ENCODE assay signal across 6 cellular contexts in the genomic region with DNA sequence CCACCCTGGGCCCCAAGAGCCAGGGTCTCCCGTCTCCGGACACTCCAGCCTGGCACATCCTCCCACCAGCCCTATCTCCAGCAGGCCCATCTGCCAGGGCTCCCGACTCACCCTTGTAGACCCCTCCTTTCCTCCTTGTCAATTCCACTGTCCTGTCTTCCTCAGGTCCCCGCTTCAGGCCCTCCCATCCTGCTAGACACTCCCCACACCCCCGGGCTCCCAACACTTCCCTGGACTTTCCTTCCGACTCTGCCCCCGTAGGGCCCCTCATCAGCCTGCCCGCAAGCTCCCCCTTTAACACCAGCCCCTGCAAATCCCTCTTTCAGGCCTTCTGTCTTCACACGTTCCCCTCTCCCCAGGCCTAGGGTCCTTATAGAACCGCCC. TPM values are rescaled to one million over a fixed set of nuclear protein-coding genes. Genes with fewer than 3 reads are reported as not detected.
DNase-seq lines count a peak whose midpoint lies in the region; ATAC-seq and TF ChIP-seq lines count a peak whose summit lies in the region.

No MANE protein-coding gene starts in this region.

- no peaks in the 10 kb centered on the region for H3K27me3 ChIP-seq in endocrine pancreas (ENCODE audit: control insufficient read depth, insufficient read depth, low read length)
- H3K27me3 ChIP-seq in Peyer's patch: no peaks in the 10 kb centered on the region

- peaks cover 26% of the 10 kb centered on the region for H3K36me3 Mint-ChIP-seq in stimulated activated memory B cell treated with anti-CD40 and anti-IgM and Interleukin-4, amounts not matched to agents 10 μg/mL and 1 μg/mL and 100 μg/mL, for 72 hours

- no peak for TF ChIP-seq CTCF in Peyer's patch (IDR thresholded peaks at IDR 0.05)

- peaks cover 19% of the 10 kb centered on the region for H3K4me1 Mint-ChIP-seq in stimulated activated memory B cell treated with anti-CD40 and anti-IgM and Interleukin-4, amounts not matched to agents 10 μg/mL and 1 μg/mL and 100 μg/mL, for 72 hours

- H3K27ac ChIP-seq in Peyer's patch: peak overlapping the region in 1 of 4 donors; percentile 31

- H3K9ac ChIP-seq in endocrine pancreas (ENCODE audit: control insufficient read depth, insufficient read depth, low read length): peak overlapping the region; percentile 23

- no peaks in the 10 kb centered on the region for H3K27me3 Mint-ChIP-seq in stimulated activated memory B cell treated with anti-CD40 and anti-IgM and Interleukin-4, amounts not matched to agents 10 μg/mL and 1 μg/mL and 100 μg/mL, for 72 hours

- peak overlapping the region; percentile 33 for H3K4me3 Mint-ChIP-seq in stimulated activated memory B cell treated with anti-CD40 and anti-IgM and Interleukin-4, amounts not matched to agents 10 μg/mL and 1 μg/mL and 100 μg/mL, for 72 hours

- ATAC-seq in stimulated activated memory B cell treated with anti-CD40 and anti-IgM and Interleukin-4, amounts not matched to agents 10 μg/mL and 1 μg/mL and 100 μg/mL, for 72 hours: no peak
- ATAC-seq in GM21619 (IDR thresholded peaks at IDR 0.05; ENCODE audit: unreplicated experiment): no peak

- H3K9me3 Mint-ChIP-seq in stimulated activated memory B cell treated with anti-CD40 and anti-IgM and Interleukin-4, amounts not matched to agents 10 μg/mL and 1 μg/mL and 100 μg/mL, for 72 hours: peaks cover 7% of the 10 kb centered on the region

- peak overlapping the region; percentile 1 for H3K4me3 ChIP-seq in endocrine pancreas (ENCODE audit: control insufficient read depth, insufficient read depth, low read length)
- peak overlapping the region in 1 of 4 donors; percentile 60 for H3K4me3 ChIP-seq in Peyer's patch

- H3K9me3 ChIP-seq in endocrine pancreas (ENCODE audit: control insufficient read depth, low read length): no peaks in the 10 kb centered on the region
- no peaks in the 10 kb centered on the region for H3K9me3 ChIP-seq in Peyer's patch

- TF ChIP-seq POLR2A in Peyer's patch (IDR thresholded peaks at IDR 0.05): no peak

- H3K36me3 ChIP-seq in endocrine pancreas (ENCODE audit: control insufficient read depth, insufficient read depth, low read length) (no peaks in the 10 kb centered on the region), Peyer's patch (peaks cover 0 to 13% (median 0%) of the 10 kb centered on the region in 3 donors)

- peak overlapping the region; percentile 55 for H3K27ac Mint-ChIP-seq in stimulated activated memory B cell treated with anti-CD40 and anti-IgM and Interleukin-4, amounts not matched to agents 10 μg/mL and 1 μg/mL and 100 μg/mL, for 72 hours

- H3K4me1 ChIP-seq in endocrine pancreas (ENCODE audit: control insufficient read depth, insufficient read depth, low read length) (no peaks in the 10 kb centered on the region), Peyer's patch (peaks cover 0 to 5% (median 0%) of the 10 kb centered on the region in 4 donors)

- DNase-seq in NCI-H82 (lab: John Stamatoyannopoulos, UW): peak; percentile 22
- DNase-seq in NCI-H82 treated with DMSO at 0.1 percent for 48 hours (lab: John Stamatoyannopoulos, UW; ENCODE audit: unreplicated experiment): no peak
- no peak for DNase-seq in Peyer's patch

RNA-seq across cellular contexts. Expression of gene PRAF2, which starts 1.1 kb away (rescaled TPM):
- 1 to 10 TPM; 2.8 to 9.8 (median 4.4) TPM for total RNA-seq in Peyer's patch

RNA-seq across cellular contexts. Expression of gene WDR45, which starts 7.0 kb away (rescaled TPM):
- total RNA-seq in Peyer's patch: 100 to 1,000 TPM in 2 of 4 donors, 10 to 100 TPM in 2; 64.2 to 133 (median 86.9) TPM

RNA-seq across cellular contexts. Expression of gene CCDC120, which starts 13.9 kb away (rescaled TPM):
- 10 to 100 TPM in 3 of 4 donors, not detected in 1; 13.8 to 39.1 (median 24.5) TPM for total RNA-seq in Peyer's patch

RNA-seq across cellular contexts. Expression of gene TFE3, which starts 29.5 kb away (rescaled TPM):
- total RNA-seq in Peyer's patch: 10 to 100 TPM; 25.6 to 36.3 (median 32.4) TPM

RNA-seq across cellular contexts. Expression of gene GPKOW, which starts 50.8 kb away (rescaled TPM):
- total RNA-seq in Peyer's patch: 10 to 100 TPM; 24.0 to 26.8 (median 25.7) TPM
